Comparison of ENCODE assay signal across 1 cellular context in genomic region chr20:49611539-49612126, GRCh38.
A peak's percentile ranks its signal among the peaks of the same experiment; 100 is the strongest.
TF ChIP-seq lines count a peak whose summit lies in the region.

No MANE protein-coding gene starts in this region.

TF ChIP-seq in GM12878, 131 proteins besides CTCF, POLR2A, EP300 and RAD21:
- 0 out of 2 replicates have a peak, but pooled peaks have one; percentile 16 for TF ChIP-seq FOXM1 (IDR thresholded peaks at IDR 0.05; ENCODE audit: low read depth, low read length)
